ENCODE assay signal across 8 cellular contexts in the genomic region with DNA sequence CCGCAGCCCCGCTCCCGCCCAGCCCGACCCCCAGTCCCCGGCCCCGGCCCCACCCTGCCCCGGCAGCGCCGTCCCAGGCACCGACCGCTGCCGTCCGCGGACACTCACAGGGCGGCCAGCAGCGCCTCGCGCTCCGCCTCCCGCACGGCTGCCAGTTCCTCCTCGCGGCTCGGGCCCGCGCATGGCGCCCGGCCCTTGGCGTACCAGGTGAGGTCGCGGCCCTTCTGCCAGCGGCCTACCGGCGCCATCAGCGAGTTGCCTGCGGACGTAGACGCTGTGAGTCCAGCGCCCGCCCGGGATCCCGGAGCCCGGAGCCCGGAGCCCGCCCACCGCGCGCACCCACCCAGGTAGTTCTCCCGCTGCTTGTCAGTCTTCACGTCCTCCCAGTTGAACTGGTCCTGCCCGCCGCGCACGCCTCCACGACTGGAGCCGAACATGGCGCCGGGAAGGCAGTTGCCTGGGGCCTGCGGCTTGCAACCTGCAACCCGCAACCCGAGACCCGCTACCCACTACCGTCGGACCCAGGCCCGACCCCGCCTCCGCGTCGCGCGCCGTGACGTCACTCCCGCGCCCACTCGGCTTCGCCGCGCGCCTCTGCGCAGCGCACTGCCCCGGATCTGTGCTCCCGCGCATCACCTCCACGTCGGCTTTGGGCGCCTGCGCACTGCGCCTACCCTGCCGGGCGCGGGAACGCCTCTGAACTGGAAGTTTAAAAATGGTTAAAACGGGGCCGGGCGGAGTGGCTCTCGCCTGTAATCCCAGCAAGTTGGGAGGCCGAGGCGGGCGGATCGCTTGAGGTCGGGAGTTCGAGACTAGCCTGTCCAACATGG. TPM values are rescaled to one million over a fixed set of nuclear protein-coding genes. Genes with fewer than 3 reads are reported as not detected.
A peak's percentile ranks its signal among the peaks of the same experiment; 100 is the strongest.
DNase-seq lines count a peak whose midpoint lies in the region; ATAC-seq and TF ChIP-seq lines count a peak whose summit lies in the region.

A gene (minus strand): TSS at position 535 of the 830 bp plus-strand sequence. CDS start 98 bp downstream, at position 437.

- intact Hi-C loops in colonic mucosa (cut with DNase I) = no loop called here

- no peaks in the 10 kb centered on the region for H3K9me3 ChIP-seq in BLaER1 treated with 17β-estradiol and CSF1 and Interleukin-3, amounts not matched to agents 10 nM and 100 nM (replicated peaks in 1 of 11)
- H3K9me3 ChIP-seq in colonic mucosa = no peaks in the 10 kb centered on the region

- H3K27ac ChIP-seq in BLaER1 treated with 17β-estradiol and CSF1 and Interleukin-3, amounts not matched to agents 10 nM and 100 nM = peak within 1 kb of the TSS; percentile 32 to 86 (median 78); a peak in 21 of 22 replicates
- H3K27ac ChIP-seq in colonic mucosa (peak within 1 kb of the TSS; percentile 96), layer of hippocampus (ENCODE audit: low read depth, low read length) (peak within 1 kb of the TSS; percentile 90)

- no peak for TF ChIP-seq CTCF in colonic mucosa (IDR thresholded peaks at IDR 0.05)

- peak within 1 kb of the TSS; percentile 91 to 98 (median 94) for H3K4me2 ChIP-seq in BLaER1 treated with 17β-estradiol and CSF1 and Interleukin-3, amounts not matched to agents 10 nM and 100 nM

- H3K27me3 ChIP-seq in BLaER1 treated with 17β-estradiol and CSF1 and Interleukin-3, amounts not matched to agents 10 nM and 100 nM = no peaks in the 10 kb centered on the region
- H3K27me3 ChIP-seq in colonic mucosa (no peaks in the 10 kb centered on the region), layer of hippocampus (ENCODE audit: control insufficient read depth, insufficient read depth, low read length) (no peaks in the 10 kb centered on the region)

- H3K4me3 ChIP-seq in BLaER1 treated with 17β-estradiol and CSF1 and Interleukin-3, amounts not matched to agents 10 nM and 100 nM = peak within 1 kb of the TSS; percentile 85 to 97 (median 92)
- H3K4me3 ChIP-seq in colonic mucosa = peak within 1 kb of the TSS; percentile 90

- peak; percentile 71 for ATAC-seq in GM19351 (IDR thresholded peaks at IDR 0.05; ENCODE audit: unreplicated experiment)
- peak; percentile 58 for ATAC-seq in HG03520 (IDR thresholded peaks at IDR 0.05; ENCODE audit: unreplicated experiment)

- H3K4me1 ChIP-seq in BLaER1 treated with 17β-estradiol and CSF1 and Interleukin-3, amounts not matched to agents 10 nM and 100 nM = peaks cover 29 to 55% (median 36%) of the 10 kb centered on the region in 10 experiments
- H3K4me1 ChIP-seq in colonic mucosa = peaks cover 14% of the 10 kb centered on the region

- H3K9ac ChIP-seq in BLaER1 treated with 17β-estradiol and CSF1 and Interleukin-3, amounts not matched to agents 10 nM and 100 nM = peak within 1 kb of the TSS; percentile 75 to 94 (median 86)
- H3K9ac ChIP-seq in colonic mucosa (ENCODE audit: low read depth in 2 of 2, low read length in 2 of 2) = peak within 1 kb of the TSS; percentile 78 to 84

- peaks cover 54 to 66% (median 57%) of the 10 kb centered on the region in 11 experiments for H3K36me3 ChIP-seq in BLaER1 treated with 17β-estradiol and CSF1 and Interleukin-3, amounts not matched to agents 10 nM and 100 nM
- H3K36me3 ChIP-seq in colonic mucosa = peaks cover 13% of the 10 kb centered on the region

- peak; percentile 74 for DNase-seq in NCI-H526 treated with DMSO at 0.1 percent for 48 hours (lab: John Stamatoyannopoulos, UW)
- DNase-seq in activated CD4-positive, alpha-beta T cell treated with anti-CD3 and anti-CD28 coated beads for 48 hours = peak; percentile 97
- peak; percentile 96 for DNase-seq in colonic mucosa
- peak; percentile 90 to 95 for DNase-seq in stimulated activated CD4-positive, alpha-beta T cell treated with anti-CD3 and anti-CD28 coated beads, Interleukin-1b, Interleukin-23, amount 100 ng/mL, for 4 hours (ENCODE audit: low read depth in 2 of 2)

- peaks cover 40 to 55% (median 45%) of the 10 kb centered on the region in 11 experiments for H4K20me1 ChIP-seq in BLaER1 treated with 17β-estradiol and CSF1 and Interleukin-3, amounts not matched to agents 10 nM and 100 nM

RNA-seq across cellular contexts. Expression of the gene that starts here (rescaled TPM):
- 10 to 100 TPM; 14.9 to 26.4 TPM for total RNA-seq in colonic mucosa

Comparison
In these comparisons a context has a peak if more than half of its experiments do, and no peak if none do; other contexts are left out.
1. Peak in every context shown above with its lines: DNase-seq, ATAC-seq, H3K4me3 ChIP-seq and H3K27ac ChIP-seq.